ENCODE assay signal across 1 cellular context in the genomic region with DNA sequence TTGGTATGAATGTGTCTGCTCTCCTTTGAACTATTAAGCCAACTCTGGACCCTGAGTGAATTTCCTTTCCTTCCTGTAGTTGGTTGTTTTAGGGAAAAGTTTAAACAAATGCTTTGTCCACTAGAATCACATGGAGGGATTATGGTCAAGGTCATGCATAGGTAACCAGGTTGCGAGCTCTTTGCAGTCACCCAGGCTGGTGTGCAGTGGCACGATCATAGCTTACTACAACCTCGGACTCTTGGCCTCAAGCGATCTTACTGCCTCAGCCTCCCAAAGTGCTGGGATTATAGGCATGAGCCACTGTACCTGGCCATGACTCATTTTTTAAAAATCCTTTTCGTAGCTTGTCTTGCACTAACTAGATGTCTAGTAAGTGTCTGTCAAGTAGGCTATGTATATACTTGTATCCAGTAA.
A peak's percentile ranks its signal among the peaks of the same experiment; 100 is the strongest.
TF ChIP-seq lines count a peak whose summit lies in the region.

No MANE protein-coding gene starts in this region.

TF ChIP-seq in HepG2, 621 proteins besides CTCF, POLR2A, EP300 and RAD21 (continued from another document and continues in another):
- no peak for TF ChIP-seq ZNF839 (CRISPR knock-in tag; IDR thresholded peaks at IDR 0.05; ENCODE audit: borderline replicate concordance)
- TF ChIP-seq, protein P1, sequence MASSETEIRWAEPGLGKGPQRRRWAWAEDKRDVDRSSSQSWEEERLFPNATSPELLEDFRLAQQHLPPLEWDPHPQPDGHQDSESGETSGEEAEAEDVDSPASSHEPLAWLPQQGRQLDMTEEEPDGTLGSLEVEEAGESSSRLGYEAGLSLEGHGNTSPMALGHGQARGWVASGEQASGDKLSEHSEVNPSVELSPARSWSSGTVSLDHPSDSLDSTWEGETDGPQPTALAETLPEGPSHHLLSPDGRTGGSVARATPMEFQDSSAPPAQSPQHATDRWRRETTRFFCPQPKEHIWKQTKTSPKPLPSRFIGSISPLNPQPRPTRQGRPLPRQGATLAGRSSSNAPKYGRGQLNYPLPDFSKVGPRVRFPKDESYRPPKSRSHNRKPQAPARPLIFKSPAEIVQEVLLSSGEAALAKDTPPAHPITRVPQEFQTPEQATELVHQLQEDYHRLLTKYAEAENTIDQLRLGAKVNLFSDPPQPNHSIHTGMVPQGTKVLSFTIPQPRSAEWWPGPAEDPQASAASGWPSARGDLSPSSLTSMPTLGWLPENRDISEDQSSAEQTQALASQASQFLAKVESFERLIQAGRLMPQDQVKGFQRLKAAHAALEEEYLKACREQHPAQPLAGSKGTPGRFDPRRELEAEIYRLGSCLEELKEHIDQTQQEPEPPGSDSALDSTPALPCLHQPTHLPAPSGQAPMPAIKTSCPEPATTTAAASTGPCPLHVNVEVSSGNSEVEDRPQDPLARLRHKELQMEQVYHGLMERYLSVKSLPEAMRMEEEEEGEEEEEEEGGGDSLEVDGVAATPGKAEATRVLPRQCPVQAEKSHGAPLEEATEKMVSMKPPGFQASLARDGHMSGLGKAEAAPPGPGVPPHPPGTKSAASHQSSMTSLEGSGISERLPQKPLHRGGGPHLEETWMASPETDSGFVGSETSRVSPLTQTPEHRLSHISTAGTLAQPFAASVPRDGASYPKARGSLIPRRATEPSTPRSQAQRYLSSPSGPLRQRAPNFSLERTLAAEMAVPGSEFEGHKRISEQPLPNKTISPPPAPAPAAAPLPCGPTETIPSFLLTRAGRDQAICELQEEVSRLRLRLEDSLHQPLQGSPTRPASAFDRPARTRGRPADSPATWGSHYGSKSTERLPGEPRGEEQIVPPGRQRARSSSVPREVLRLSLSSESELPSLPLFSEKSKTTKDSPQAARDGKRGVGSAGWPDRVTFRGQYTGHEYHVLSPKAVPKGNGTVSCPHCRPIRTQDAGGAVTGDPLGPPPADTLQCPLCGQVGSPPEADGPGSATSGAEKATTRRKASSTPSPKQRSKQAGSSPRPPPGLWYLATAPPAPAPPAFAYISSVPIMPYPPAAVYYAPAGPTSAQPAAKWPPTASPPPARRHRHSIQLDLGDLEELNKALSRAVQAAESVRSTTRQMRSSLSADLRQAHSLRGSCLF (CRISPR knock-in tag; IDR thresholded peaks at IDR 0.05; ENCODE audit: borderline replicate concordance), result no peak
- no peak for TF ChIP-seq ZBTB14 (CRISPR knock-in tag; IDR thresholded peaks at IDR 0.05)
- TF ChIP-seq, protein P2, sequence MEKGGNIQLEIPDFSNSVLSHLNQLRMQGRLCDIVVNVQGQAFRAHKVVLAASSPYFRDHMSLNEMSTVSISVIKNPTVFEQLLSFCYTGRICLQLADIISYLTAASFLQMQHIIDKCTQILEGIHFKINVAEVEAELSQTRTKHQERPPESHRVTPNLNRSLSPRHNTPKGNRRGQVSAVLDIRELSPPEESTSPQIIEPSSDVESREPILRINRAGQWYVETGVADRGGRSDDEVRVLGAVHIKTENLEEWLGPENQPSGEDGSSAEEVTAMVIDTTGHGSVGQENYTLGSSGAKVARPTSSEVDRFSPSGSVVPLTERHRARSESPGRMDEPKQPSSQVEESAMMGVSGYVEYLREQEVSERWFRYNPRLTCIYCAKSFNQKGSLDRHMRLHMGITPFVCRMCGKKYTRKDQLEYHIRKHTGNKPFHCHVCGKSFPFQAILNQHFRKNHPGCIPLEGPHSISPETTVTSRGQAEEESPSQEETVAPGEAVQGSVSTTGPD (CRISPR knock-in tag; IDR thresholded peaks at IDR 0.05), result peak; percentile 54; the same call in 1 of the 2 replicates
- no peak for TF ChIP-seq ZNF543 (CRISPR knock-in tag; IDR thresholded peaks at IDR 0.05)
- no peak for TF ChIP-seq ZFP36 (IDR thresholded peaks at IDR 0.05; ENCODE audit: borderline replicate concordance, low read depth, low read length, partially characterized antibody)
- peak; percentile 83; the same call in 1 of the 2 replicates for TF ChIP-seq RXRA (CRISPR knock-in tag; IDR thresholded peaks at IDR 0.05)
- no peak for TF ChIP-seq MED8 (CRISPR knock-in tag; IDR thresholded peaks at IDR 0.05; ENCODE audit: insufficient replicate concordance)
- TF ChIP-seq KAT7 (CRISPR knock-in tag; IDR thresholded peaks at IDR 0.05; ENCODE audit: borderline replicate concordance), result peak; percentile 78; the same call in 1 of the 2 replicates
- no peak for TF ChIP-seq SP140L (CRISPR knock-in tag; IDR thresholded peaks at IDR 0.05; ENCODE audit: borderline replicate concordance)
- TF ChIP-seq ZNF782 (CRISPR knock-in tag; IDR thresholded peaks at IDR 0.05; ENCODE audit: borderline replicate concordance), result no peak
- TF ChIP-seq ZNF253 (CRISPR knock-in tag; IDR thresholded peaks at IDR 0.05; ENCODE audit: borderline replicate concordance), result no peak
- TF ChIP-seq SOX6 (IDR thresholded peaks at IDR 0.05), result no peak
- peak; percentile 95 for TF ChIP-seq SOX6 (CRISPR knock-in tag; IDR thresholded peaks at IDR 0.05)
- TF ChIP-seq ZNF136 (CRISPR knock-in tag; IDR thresholded peaks at IDR 0.05; ENCODE audit: low read depth), result peak; percentile 66; the same call in 1 of the 2 replicates
- peak; percentile 87 for TF ChIP-seq HDAC1 (CRISPR knock-in tag; IDR thresholded peaks at IDR 0.05)
- TF ChIP-seq ISL2 (CRISPR knock-in tag; IDR thresholded peaks at IDR 0.05), result peak; percentile 62; the same call in 1 of the 2 replicates
- no peak for TF ChIP-seq NFE2 (CRISPR knock-in tag; IDR thresholded peaks at IDR 0.05)
- no peak; the same call in 1 of the 2 replicates for TF ChIP-seq MIER3 (CRISPR knock-in tag; IDR thresholded peaks at IDR 0.05; ENCODE audit: borderline replicate concordance)
- no peak for TF ChIP-seq MZF1 (CRISPR knock-in tag; IDR thresholded peaks at IDR 0.05; ENCODE audit: borderline replicate concordance)
- no peak for TF ChIP-seq GMEB2 (CRISPR knock-in tag; IDR thresholded peaks at IDR 0.05; ENCODE audit: low read depth)
- TF ChIP-seq NFRKB (IDR thresholded peaks at IDR 0.05), result no peak
- TF ChIP-seq, protein P3, sequence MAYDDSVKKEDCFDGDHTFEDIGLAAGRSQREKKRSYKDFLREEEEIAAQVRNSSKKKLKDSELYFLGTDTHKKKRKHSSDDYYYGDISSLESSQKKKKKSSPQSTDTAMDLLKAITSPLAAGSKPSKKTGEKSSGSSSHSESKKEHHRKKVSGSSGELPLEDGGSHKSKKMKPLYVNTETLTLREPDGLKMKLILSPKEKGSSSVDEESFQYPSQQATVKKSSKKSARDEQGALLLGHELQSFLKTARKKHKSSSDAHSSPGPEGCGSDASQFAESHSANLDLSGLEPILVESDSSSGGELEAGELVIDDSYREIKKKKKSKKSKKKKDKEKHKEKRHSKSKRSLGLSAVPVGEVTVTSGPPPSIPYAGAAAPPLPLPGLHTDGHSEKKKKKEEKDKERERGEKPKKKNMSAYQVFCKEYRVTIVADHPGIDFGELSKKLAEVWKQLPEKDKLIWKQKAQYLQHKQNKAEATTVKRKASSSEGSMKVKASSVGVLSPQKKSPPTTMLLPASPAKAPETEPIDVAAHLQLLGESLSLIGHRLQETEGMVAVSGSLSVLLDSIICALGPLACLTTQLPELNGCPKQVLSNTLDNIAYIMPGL (CRISPR knock-in tag; IDR thresholded peaks at IDR 0.05; ENCODE audit: borderline replicate concordance in 1 of 2, low read depth in 1 of 2), result peak in 1 of 2 experiments; percentile 59; a peak in 1 of 4 replicates
- TF ChIP-seq KDM5B (CRISPR knock-in tag; IDR thresholded peaks at IDR 0.05; ENCODE audit: borderline replicate concordance), result no peak
- peak; percentile 64; the same call in 1 of the 2 replicates for TF ChIP-seq TBX2 (CRISPR knock-in tag; IDR thresholded peaks at IDR 0.05; ENCODE audit: borderline replicate concordance)
- TF ChIP-seq, protein P4, sequence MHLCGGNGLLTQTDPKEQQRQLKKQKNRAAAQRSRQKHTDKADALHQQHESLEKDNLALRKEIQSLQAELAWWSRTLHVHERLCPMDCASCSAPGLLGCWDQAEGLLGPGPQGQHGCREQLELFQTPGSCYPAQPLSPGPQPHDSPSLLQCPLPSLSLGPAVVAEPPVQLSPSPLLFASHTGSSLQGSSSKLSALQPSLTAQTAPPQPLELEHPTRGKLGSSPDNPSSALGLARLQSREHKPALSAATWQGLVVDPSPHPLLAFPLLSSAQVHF (CRISPR knock-in tag; IDR thresholded peaks at IDR 0.05), result no peak
- peak; percentile 77 for TF ChIP-seq HOXA3 (CRISPR knock-in tag; IDR thresholded peaks at IDR 0.05)
- peak; percentile 61; the same call in 1 of the 2 replicates for TF ChIP-seq ATF3 (CRISPR knock-in tag; IDR thresholded peaks at IDR 0.05)
- TF ChIP-seq ZNF879 (CRISPR knock-in tag; IDR thresholded peaks at IDR 0.05), result no peak
- peak; percentile 37; the same call in 1 of the 2 replicates for TF ChIP-seq ZNF280D (CRISPR knock-in tag; IDR thresholded peaks at IDR 0.05)
- peak; percentile 94 for TF ChIP-seq CBX1 (IDR thresholded peaks at IDR 0.05; ENCODE audit: low read depth)
- TF ChIP-seq TRIM24 (CRISPR knock-in tag; IDR thresholded peaks at IDR 0.05), result peak; percentile 51; the same call in 1 of the 2 replicates
- TF ChIP-seq ARNT (IDR thresholded peaks at IDR 0.05), result no peak
- peak; percentile 94 for TF ChIP-seq ZSCAN9 (CRISPR knock-in tag; IDR thresholded peaks at IDR 0.05; ENCODE audit: borderline replicate concordance)
- no peak for TF ChIP-seq ZNF550 (CRISPR knock-in tag; IDR thresholded peaks at IDR 0.05; ENCODE audit: borderline replicate concordance)
- TF ChIP-seq ZC3H4 (CRISPR knock-in tag; IDR thresholded peaks at IDR 0.05; ENCODE audit: borderline replicate concordance), result no peak
- no peak for TF ChIP-seq ZNF101 (CRISPR knock-in tag; IDR thresholded peaks at IDR 0.05; ENCODE audit: borderline replicate concordance, low read depth)
- peak; percentile 48; the same call in 1 of the 2 replicates for TF ChIP-seq ZNF430 (CRISPR knock-in tag; IDR thresholded peaks at IDR 0.05)
- TF ChIP-seq, protein P5, sequence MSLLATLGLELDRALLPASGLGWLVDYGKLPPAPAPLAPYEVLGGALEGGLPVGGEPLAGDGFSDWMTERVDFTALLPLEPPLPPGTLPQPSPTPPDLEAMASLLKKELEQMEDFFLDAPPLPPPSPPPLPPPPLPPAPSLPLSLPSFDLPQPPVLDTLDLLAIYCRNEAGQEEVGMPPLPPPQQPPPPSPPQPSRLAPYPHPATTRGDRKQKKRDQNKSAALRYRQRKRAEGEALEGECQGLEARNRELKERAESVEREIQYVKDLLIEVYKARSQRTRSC (CRISPR knock-in tag; IDR thresholded peaks at IDR 0.05; ENCODE audit: low read depth), result no peak
- TF ChIP-seq, protein P6, sequence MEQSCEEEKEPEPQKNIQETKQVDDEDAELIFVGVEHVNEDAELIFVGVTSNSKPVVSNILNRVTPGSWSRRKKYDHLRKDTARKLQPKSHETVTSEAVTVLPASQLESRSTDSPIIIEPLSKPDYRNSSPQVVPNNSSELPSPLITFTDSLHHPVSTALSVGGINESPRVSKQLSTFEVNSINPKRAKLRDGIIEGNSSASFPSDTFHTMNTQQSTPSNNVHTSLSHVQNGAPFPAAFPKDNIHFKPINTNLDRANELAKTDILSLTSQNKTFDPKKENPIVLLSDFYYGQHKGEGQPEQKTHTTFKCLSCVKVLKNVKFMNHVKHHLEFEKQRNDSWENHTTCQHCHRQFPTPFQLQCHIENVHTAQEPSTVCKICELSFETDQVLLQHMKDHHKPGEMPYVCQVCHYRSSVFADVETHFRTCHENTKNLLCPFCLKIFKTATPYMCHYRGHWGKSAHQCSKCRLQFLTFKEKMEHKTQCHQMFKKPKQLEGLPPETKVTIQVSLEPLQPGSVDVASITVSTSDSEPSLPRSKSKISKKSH (CRISPR knock-in tag; IDR thresholded peaks at IDR 0.05; ENCODE audit: borderline replicate concordance), result no peak
- TF ChIP-seq FOXM1 (CRISPR knock-in tag; IDR thresholded peaks at IDR 0.05), result no peak
- TF ChIP-seq AGO2 (optimal IDR thresholded peaks at IDR 0.05; ENCODE audit: low read depth, low read length), result no peak
- no peak for TF ChIP-seq ZNF724P (CRISPR knock-in tag; IDR thresholded peaks at IDR 0.05; ENCODE audit: borderline replicate concordance)
- TF ChIP-seq ZSCAN25 (CRISPR knock-in tag; IDR thresholded peaks at IDR 0.05), result peak; percentile 49; the same call in 1 of the 2 replicates
- TF ChIP-seq THYN1 (CRISPR knock-in tag; IDR thresholded peaks at IDR 0.05; ENCODE audit: borderline replicate concordance, low read depth), result no peak
- no peak for TF ChIP-seq ZNF703 (CRISPR knock-in tag; IDR thresholded peaks at IDR 0.05; ENCODE audit: borderline replicate concordance)
